8 cellular contexts compared by ENCODE assay signal in genomic region chr12:8697476-8698131, GRCh38. TPM values are rescaled to one million over a fixed set of nuclear protein-coding genes. Genes with fewer than 3 reads are reported as not detected.
DNase-seq lines count a peak whose midpoint lies in the region; ATAC-seq and TF ChIP-seq lines count a peak whose summit lies in the region.

RIMKLB (plus strand) TSS chr12:8697991; CDS start chr12:8713867, 15,876 bp downstream.

- in situ Hi-C loops in ACHN (cut with HindIII; ENCODE audit: low pct_ligation_motif_present, low pct_unique_long_range_greater_than_20kb, low sequenced_read_pairs): no loop called here

- H3K9me3 Mint-ChIP-seq in activated CD8-positive, alpha-beta T cell treated with anti-CD3 and anti-CD28 coated beads for 36 hours: no peaks in the 10 kb centered on the region

- DNase-seq in ACHN (peak; percentile 87), NCI-H526 (lab: John Stamatoyannopoulos, UW) (peak; percentile 74 to 92), lung microvascular endothelial cell (ENCODE audit: low read depth in 2 of 2) (peak; percentile 87 to 88)
- peak; percentile 76 for DNase-seq in activated CD8-positive, alpha-beta T cell treated with anti-CD3 and anti-CD28 coated beads for 36 hours
- peak; percentile 60 for DNase-seq in effector CD8-positive, alpha-beta T cell (lab: John Stamatoyannopoulos, UW)
- DNase-seq in stimulated activated CD4-positive, alpha-beta T cell treated with anti-CD3 and anti-CD28 coated beads, TNF-alpha, amount 100 ng/mL, for 1 hour (ENCODE audit: low read depth in 3 of 3, low spot score in 1 of 3): peak; percentile 39 to 65 (median 64)

- intact Hi-C loops in activated CD8-positive, alpha-beta T cell treated with anti-CD3 and anti-CD28 coated beads for 36 hours (cut with micrococcal nuclease): no loop called here

- peak within 1 kb of the TSS; percentile 90 for H3K27ac Mint-ChIP-seq in activated CD8-positive, alpha-beta T cell treated with anti-CD3 and anti-CD28 coated beads for 36 hours

- no peak for TF ChIP-seq CTCF in activated CD8-positive, alpha-beta T cell treated with anti-CD3 and anti-CD28 coated beads for 36 hours (IDR thresholded peaks at IDR 0.05)

- H3K36me3 Mint-ChIP-seq in activated CD8-positive, alpha-beta T cell treated with anti-CD3 and anti-CD28 coated beads for 36 hours (ENCODE audit: low read depth): no peaks in the 10 kb centered on the region

- POLR2A ChIA-PET in activated CD8-positive, alpha-beta T cell treated with anti-CD3 and anti-CD28 coated beads for 36 hours (lab: Charles Lee): interaction anchor here (1.0 kb wide), 1 partner anchor 46 kb away, joined by 3 read pairs; no protein-coding TSS in a partner anchor

- H3K4me3 Mint-ChIP-seq in activated CD8-positive, alpha-beta T cell treated with anti-CD3 and anti-CD28 coated beads for 36 hours: peak within 1 kb of the TSS; percentile 88

- peak; percentile 74 for ATAC-seq in GM18909 (IDR thresholded peaks at IDR 0.05; ENCODE audit: poor library complexity, unreplicated experiment)
- peak; percentile 79 for ATAC-seq in HG03196 (IDR thresholded peaks at IDR 0.05; ENCODE audit: unreplicated experiment)
- ATAC-seq in activated CD8-positive, alpha-beta T cell treated with anti-CD3 and anti-CD28 coated beads for 36 hours: peak; percentile 91

- CTCF ChIA-PET in activated CD8-positive, alpha-beta T cell treated with anti-CD3 and anti-CD28 coated beads for 36 hours (lab: Charles Lee): interaction anchor here (1.6 kb wide), 1 partner anchor 352 kb away, joined by 4 read pairs; no protein-coding TSS in a partner anchor

- peaks cover 2% of the 10 kb centered on the region for H3K27me3 Mint-ChIP-seq in activated CD8-positive, alpha-beta T cell treated with anti-CD3 and anti-CD28 coated beads for 36 hours

- H3K4me1 Mint-ChIP-seq in activated CD8-positive, alpha-beta T cell treated with anti-CD3 and anti-CD28 coated beads for 36 hours (ENCODE audit: low read depth): peaks cover 27% of the 10 kb centered on the region

RNA-seq across cellular contexts. Expression of gene RIMKLB, which starts in this region (rescaled TPM):
- 1 to 10 TPM; 7.7 to 8.6 TPM for total RNA-seq in activated CD8-positive, alpha-beta T cell treated with anti-CD3 and anti-CD28 coated beads for 36 hours
- 33.3 and 46.6 TPM in 2 replicates for total RNA-seq in lung microvascular endothelial cell

Comparison
In these comparisons a context has a peak if more than half of its experiments do, and no peak if none do; other contexts are left out.
1. Peak in every context shown above with its lines: DNase-seq and ATAC-seq.